12 cellular contexts compared by ENCODE assay signal in genomic region chr12:32549675-32550079, GRCh38.
A peak's percentile ranks its signal among the peaks of the same experiment; 100 is the strongest.
DNase-seq lines count a peak whose midpoint lies in the region; ATAC-seq and TF ChIP-seq lines count a peak whose summit lies in the region.
"Had no signal": no experiment of that assay in that cellular context is flagged by ENCODE, and none has a peak within 500 bp of the region (broad histone marks: within the 10 kb centered on the region; RNA-seq: fewer than 3 reads in every experiment).

No MANE protein-coding gene starts in this region.

- H2AFZ ChIP-seq in SK-N-SH (ENCODE audit: low read depth): no peak overlapping the region

- TF ChIP-seq POLR2A in breast epithelium (IDR thresholded peaks at IDR 0.05): no peak
- no peak for TF ChIP-seq POLR2A in gastrocnemius medialis (IDR thresholded peaks at IDR 0.05)

- H3K27me3 ChIP-seq in DOHH2 (ENCODE audit: control insufficient read depth, low read length): no peaks in the 10 kb centered on the region
- H3K27me3 ChIP-seq in breast epithelium: no peaks in the 10 kb centered on the region
- H3K27me3 ChIP-seq in gastrocnemius medialis: no peaks in the 10 kb centered on the region
- no peaks in the 10 kb centered on the region for H3K27me3 ChIP-seq in SK-N-SH (ENCODE audit: insufficient read depth)
- no peaks in the 10 kb centered on the region for H3K27me3 ChIP-seq in CD8-positive, alpha-beta T cell (ENCODE audit: insufficient read depth, low read length)
- no peaks in the 10 kb centered on the region for H3K27me3 ChIP-seq in naive thymus-derived CD4-positive, alpha-beta T cell (ENCODE audit: control insufficient read depth in 2 of 2, insufficient read depth in 2 of 2, low read length in 2 of 2)

- no peaks in the 10 kb centered on the region for H3K9me3 Mint-ChIP-seq in CD8-positive, alpha-beta T cell
- H3K9me3 Mint-ChIP-seq in naive thymus-derived CD4-positive, alpha-beta T cell: peaks cover 0 to 2% (median 0%) of the 10 kb centered on the region in 11 donors
- H3K9me3 Mint-ChIP-seq: T-helper 1 cell treated with Interleukin-12 subunit alpha and Interleukin-12 subunit beta and Interleukin-4 antibody, amounts not matched to agents 30 μg/mL and 1 μg/mL, for 36 hours had no signal

- POLR2A ChIA-PET in SK-N-SH (lab: Yijun Ruan, JAX): no interaction called here
- POLR2A ChIA-PET in CD8-positive, alpha-beta T cell (lab: Charles Lee): no interaction called here
- POLR2A ChIA-PET in naive thymus-derived CD4-positive, alpha-beta T cell (lab: Charles Lee): no interaction called here

- H3K9me2 ChIP-seq in DOHH2 (replicated peaks; ENCODE audit: control insufficient read depth, low read length): no peaks in the 10 kb centered on the region
- H3K9me2 ChIP-seq in SK-N-SH: no peaks in the 10 kb centered on the region

- DNase-seq in breast epithelium (ENCODE audit: low spot score in 2 of 2) (no peak), islet precursor cell (peak; percentile 71), gastrocnemius medialis (peak in 1 of 2 donors; percentile 25), DMS 273 treated with DMSO at 0.1 percent for 48 hours (lab: John Stamatoyannopoulos, UW) (no peak), SK-N-SH (no peak)
- DNase-seq in CD8-positive, alpha-beta T cell: no peak
- no peak for DNase-seq in naive thymus-derived CD4-positive, alpha-beta T cell
- DNase-seq: activated T-cell treated with anti-CD3 and anti-CD28 coated beads, Interleukin-2, amount 50 U/mL, for 1 hour; DND-41; NCI-H2171 treated with DMSO at 0.1 percent for 48 hours had no signal

- H3K36me3 ChIP-seq in DOHH2 (ENCODE audit: control insufficient read depth, low read length) (peaks cover 12% of the 10 kb centered on the region), breast epithelium (no peaks in the 10 kb centered on the region), gastrocnemius medialis (no peaks in the 10 kb centered on the region), SK-N-SH (replicated peaks in 1 of 2; ENCODE audit: control insufficient read depth in 1 of 2, insufficient read depth in 2 of 2, low read length in 1 of 2) (no peaks in the 10 kb centered on the region)
- H3K36me3 ChIP-seq in CD8-positive, alpha-beta T cell (ENCODE audit: insufficient read depth, low read length): no peaks in the 10 kb centered on the region
- no peaks in the 10 kb centered on the region for H3K36me3 ChIP-seq in naive thymus-derived CD4-positive, alpha-beta T cell (ENCODE audit: control insufficient read depth in 2 of 3, insufficient read depth in 3 of 3, low read length in 3 of 3)

- WGBS in SK-N-SH (ENCODE audit: low lambda C conversion rate): 89% methylated on average over 8 of the region's 8 CpGs

- H3K27ac ChIP-seq in DOHH2 (ENCODE audit: low read depth, low read length): peak overlapping the region; percentile 84
- peak overlapping the region; percentile 68 to 70 for H3K27ac ChIP-seq in breast epithelium
- peak overlapping the region; percentile 58 to 78 (median 62) for H3K27ac ChIP-seq in gastrocnemius medialis
- no peak overlapping the region for H3K27ac ChIP-seq in SK-N-SH (ENCODE audit: low read depth in 2 of 2, low read length in 1 of 2)
- no peak overlapping the region for H3K27ac ChIP-seq in CD8-positive, alpha-beta T cell (ENCODE audit: low read depth, low read length)
- no peak overlapping the region for H3K27ac ChIP-seq in naive thymus-derived CD4-positive, alpha-beta T cell (ENCODE audit: low read depth, low read length)

- H3K4me3 ChIP-seq in DOHH2 (ENCODE audit: low read length) (peak overlapping the region; percentile 70), breast epithelium (peak overlapping the region in 1 of 3 donors; percentile 31), gastrocnemius medialis (peak overlapping the region in 3 of 4 donors; percentile 19 to 30 (median 28)), SK-N-SH (ENCODE audit: low read depth in 2 of 2, low read length in 1 of 2) (no peak overlapping the region)
- no peak overlapping the region for H3K4me3 ChIP-seq in CD8-positive, alpha-beta T cell (ENCODE audit: low read depth, low read length)
- no peak overlapping the region for H3K4me3 ChIP-seq in naive thymus-derived CD4-positive, alpha-beta T cell (ENCODE audit: low read length)

- H4K20me1 ChIP-seq in DOHH2 (ENCODE audit: control insufficient read depth, insufficient read depth, low read depth, low read length) (no peaks in the 10 kb centered on the region), SK-N-SH (ENCODE audit: insufficient read depth) (no peaks in the 10 kb centered on the region)

- peaks cover 90% of the 10 kb centered on the region for H3K4me1 ChIP-seq in DOHH2 (ENCODE audit: control insufficient read depth, low read length)
- H3K4me1 ChIP-seq in breast epithelium: peaks cover 0 to 22% of the 10 kb centered on the region in 2 donors
- H3K4me1 ChIP-seq in gastrocnemius medialis: peaks cover 49 to 65% of the 10 kb centered on the region in 2 donors
- peaks cover 0 to 7% of the 10 kb centered on the region in 2 experiments; a peak in 2 of 4 replicates for H3K4me1 ChIP-seq in SK-N-SH (ENCODE audit: control insufficient read depth in 1 of 2, insufficient read depth in 2 of 2, low read depth in 1 of 2, low read length in 1 of 2)
- no peaks in the 10 kb centered on the region for H3K4me1 ChIP-seq in CD8-positive, alpha-beta T cell (ENCODE audit: insufficient read depth, low read length)
- H3K4me1 ChIP-seq in naive thymus-derived CD4-positive, alpha-beta T cell (ENCODE audit: control insufficient read depth in 2 of 2, insufficient read depth in 2 of 2, low read length in 2 of 2): no peaks in the 10 kb centered on the region

- H3K4me1 Mint-ChIP-seq in CD8-positive, alpha-beta T cell (ENCODE audit: low read depth): no peaks in the 10 kb centered on the region
- peaks cover 0 to 2% (median 0%) of the 10 kb centered on the region in 7 donors for H3K4me1 Mint-ChIP-seq in naive thymus-derived CD4-positive, alpha-beta T cell

- TF ChIP-seq RAD21 in SK-N-SH (IDR thresholded peaks at IDR 0.05; ENCODE audit: low read length): no peak

- H3K27ac Mint-ChIP-seq in CD8-positive, alpha-beta T cell: no peak overlapping the region
- no peak overlapping the region for H3K27ac Mint-ChIP-seq in naive thymus-derived CD4-positive, alpha-beta T cell
- H3K27ac Mint-ChIP-seq: T-helper 1 cell treated with Interleukin-12 subunit alpha and Interleukin-12 subunit beta and Interleukin-4 antibody, amounts not matched to agents 30 μg/mL and 1 μg/mL, for 36 hours had no signal

- in situ Hi-C loops in gastrocnemius medialis (cut with MboI; ENCODE audit: low sequenced_read_pairs in 4 of 4): loop anchor here in 1 of 4 donors (25.0 kb wide), 1 partner anchor 87 kb away; no protein-coding TSS in a partner anchor

- ATAC-seq in gastrocnemius medialis: peak; percentile 48 to 54
- ATAC-seq in CD8-positive, alpha-beta T cell: no peak
- no peak for ATAC-seq in naive thymus-derived CD4-positive, alpha-beta T cell

- CTCF ChIA-PET in SK-N-SH (lab: Yijun Ruan, JAX): interaction anchor here (1.0 to 1.1 kb wide), 2 partner anchors 14 to 205 kb away, joined by 3 to 4 read pairs; no protein-coding TSS in a partner anchor
- CTCF ChIA-PET in CD8-positive, alpha-beta T cell (lab: Charles Lee): no interaction called here
- CTCF ChIA-PET in naive thymus-derived CD4-positive, alpha-beta T cell (lab: Charles Lee): no interaction called here

- 0 out of 2 replicates have a peak, but pooled peaks cover 2% of the 10 kb centered on the region for H3F3A ChIP-seq in DOHH2 (ENCODE audit: control insufficient read depth, insufficient read depth)
- H3F3A ChIP-seq in SK-N-SH (replicated peaks; ENCODE audit: insufficient read depth): no peaks in the 10 kb centered on the region

- no peaks in the 10 kb centered on the region for H3K36me3 Mint-ChIP-seq in CD8-positive, alpha-beta T cell
- H3K36me3 Mint-ChIP-seq in naive thymus-derived CD4-positive, alpha-beta T cell: no peaks in the 10 kb centered on the region

- no peak overlapping the region for H3K9ac ChIP-seq in SK-N-SH

- no peak for TF ChIP-seq EP300 in SK-N-SH (IDR thresholded peaks at IDR 0.05; ENCODE audit: borderline replicate concordance in 1 of 2, low read depth in 1 of 2, low read length in 1 of 2)

- H3K9me3 ChIP-seq in DOHH2 (ENCODE audit: control insufficient read depth, insufficient read depth, low read length) (no peaks in the 10 kb centered on the region), breast epithelium (no peaks in the 10 kb centered on the region), gastrocnemius medialis (no peaks in the 10 kb centered on the region), SK-N-SH (no peaks in the 10 kb centered on the region)
- no peaks in the 10 kb centered on the region for H3K9me3 ChIP-seq in CD8-positive, alpha-beta T cell (ENCODE audit: low read length)
- H3K9me3 ChIP-seq in naive thymus-derived CD4-positive, alpha-beta T cell (ENCODE audit: control insufficient read depth in 2 of 3, low read length in 3 of 3): no peaks in the 10 kb centered on the region

- peaks cover 90% of the 10 kb centered on the region for H3K79me2 ChIP-seq in DOHH2 (ENCODE audit: control insufficient read depth, low read length)
- H3K79me2 ChIP-seq in SK-N-SH (ENCODE audit: insufficient read depth): peaks cover 27% of the 10 kb centered on the region; the same call in 1 of the 2 replicates

- H3K27me3 Mint-ChIP-seq in CD8-positive, alpha-beta T cell (ENCODE audit: low read depth): no peaks in the 10 kb centered on the region
- H3K27me3 Mint-ChIP-seq in naive thymus-derived CD4-positive, alpha-beta T cell: peaks cover 0 to 5% (median 0%) of the 10 kb centered on the region in 5 donors

- H3K4me3 Mint-ChIP-seq in CD8-positive, alpha-beta T cell: no peak overlapping the region
- H3K4me3 Mint-ChIP-seq in naive thymus-derived CD4-positive, alpha-beta T cell: no peak overlapping the region
- H3K4me3 Mint-ChIP-seq: T-helper 1 cell treated with Interleukin-12 subunit alpha and Interleukin-12 subunit beta and Interleukin-4 antibody, amounts not matched to agents 30 μg/mL and 1 μg/mL, for 36 hours had no signal

- H3K4me2 ChIP-seq in DOHH2 (ENCODE audit: low read length): peak overlapping the region; percentile 96
- no peak overlapping the region for H3K4me2 ChIP-seq in SK-N-SH

- intact Hi-C loops in breast epithelium (cut with DNase I; ENCODE audit: low total_unique reads) (no loop called here), gastrocnemius medialis (cut with DNase I; ENCODE audit: low total_unique reads) (no loop called here)
- intact Hi-C loops in CD8-positive, alpha-beta T cell (cut with DNase I, micrococcal nuclease): no loop called here
- intact Hi-C loops in naive thymus-derived CD4-positive, alpha-beta T cell (cut with micrococcal nuclease): loop anchor here in 1 of 2 donors (5.0 kb wide), 1 partner anchor 998 kb away; no protein-coding TSS in a partner anchor

- TF ChIP-seq CTCF in DOHH2 (IDR thresholded peaks at IDR 0.05; ENCODE audit: low read depth, low read length, poor library complexity, severe bottlenecking) (no peak), breast epithelium (IDR thresholded peaks at IDR 0.05) (no peak), gastrocnemius medialis (IDR thresholded peaks at IDR 0.05 in 4 of 5, conservative IDR thresholded peaks at IDR 0.05 in 1 of 5) (no peak), SK-N-SH (IDR thresholded peaks at IDR 0.05) (no peak)
- no peak for TF ChIP-seq CTCF in CD8-positive, alpha-beta T cell (IDR thresholded peaks at IDR 0.05)

TF ChIP-seq in SK-N-SH, 30 proteins besides CTCF, POLR2A, EP300 and RAD21:
- TF ChIP-seq TEAD4 (IDR thresholded peaks at IDR 0.05; ENCODE audit: borderline replicate concordance, insufficient read depth) (no peak), TCF12 (IDR thresholded peaks at IDR 0.05) (no peak), GATA2 (CRISPR knock-in tag; IDR thresholded peaks at IDR 0.05) (no peak)

Comparison
In these comparisons a context has a peak if more than half of its experiments do, and no peak if none do; other contexts are left out.
1. H3K27ac ChIP-seq: peak in DOHH2 (single experiment), breast epithelium (2 of 2) and gastrocnemius medialis (4 of 4); none in SK-N-SH (0 of 2), CD8-positive, alpha-beta T cell (single experiment) and naive thymus-derived CD4-positive, alpha-beta T cell (single experiment).
2. H3K4me3 ChIP-seq: peak in DOHH2 (single experiment) and gastrocnemius medialis (3 of 4); none in SK-N-SH (0 of 2), CD8-positive, alpha-beta T cell (single experiment) and naive thymus-derived CD4-positive, alpha-beta T cell (single experiment).
3. ATAC-seq: peak in gastrocnemius medialis (2 of 2); none in CD8-positive, alpha-beta T cell (single experiment) and naive thymus-derived CD4-positive, alpha-beta T cell (single experiment).